In genomic region chr5:170502692-170503091, GRCh38 we compare ENCODE assay signal across 1 cellular context.
TF ChIP-seq lines count a peak whose summit lies in the region.

No MANE protein-coding gene starts in this region.

TF ChIP-seq in GM23338, 12 proteins besides CTCF, POLR2A, EP300 and RAD21 (continued from another document):
- TF ChIP-seq ZNF462 (CRISPR knock-in tag; IDR thresholded peaks at IDR 0.05) (no peak), CREB1 (CRISPR knock-in tag; IDR thresholded peaks at IDR 0.05; ENCODE audit: low read depth) (no peak), EZH2 (IDR thresholded peaks at IDR 0.05; ENCODE audit: low read depth, unreplicated experiment) (no peak), ETS1 (IDR thresholded peaks at IDR 0.05) (no peak), ZNF331 (CRISPR knock-in tag; IDR thresholded peaks at IDR 0.05; ENCODE audit: low read depth) (no peak), STAT1 (IDR thresholded peaks at IDR 0.05; ENCODE audit: unreplicated experiment) (no peak)
TF ChIP-seq in GM23338: peak in this region for 0.
